ENCODE assay signal across 11 cellular contexts in genomic region chr2:64140665-64141064, GRCh38. TPM values are rescaled to one million over a fixed set of nuclear protein-coding genes. Genes with fewer than 3 reads are reported as not detected.
A peak's percentile ranks its signal among the peaks of the same experiment; 100 is the strongest.
DNase-seq lines count a peak whose midpoint lies in the region; ATAC-seq and TF ChIP-seq lines count a peak whose summit lies in the region.
"Had no signal": no experiment of that assay in that cellular context is flagged by ENCODE, and none has a peak within 500 bp of the region (broad histone marks: within the 10 kb centered on the region; RNA-seq: fewer than 3 reads in every experiment).

No MANE protein-coding gene starts in this region.

- no peaks in the 10 kb centered on the region for H3F3A ChIP-seq in GM23338 (replicated peaks; ENCODE audit: low read depth)

- H3K36me3 ChIP-seq in CD4-positive, CD25-positive, alpha-beta regulatory T cell (ENCODE audit: control insufficient read depth, insufficient read depth, low read length), result peaks cover 5% of the 10 kb centered on the region
- H3K36me3 ChIP-seq in GM23338 (ENCODE audit: insufficient read depth), result no peaks in the 10 kb centered on the region

- peaks cover 11% of the 10 kb centered on the region for H3K36me3 Mint-ChIP-seq in CD4-positive, CD25-positive, alpha-beta regulatory T cell
- H3K36me3 Mint-ChIP-seq in GM23338 (ENCODE audit: low read depth) (peaks cover 18% of the 10 kb centered on the region; the same call in 2 of the 3 replicates), nephron progenitor cell (ENCODE audit: low read depth) (peaks cover 22% of the 10 kb centered on the region)
- peaks cover 22% of the 10 kb centered on the region for H3K36me3 Mint-ChIP-seq in activated naive CD8-positive, alpha-beta T cell treated with anti-CD3 and anti-CD28 coated beads, Interleukin-2, amount 10 ng/mL, durations not matched to agents 7 days and 5 days

- no peaks in the 10 kb centered on the region for H3K27me3 Mint-ChIP-seq in CD4-positive, CD25-positive, alpha-beta regulatory T cell
- peaks cover 3% of the 10 kb centered on the region for H3K27me3 Mint-ChIP-seq in GM23338 (ENCODE audit: insufficient read depth, low read depth, poor library complexity)
- H3K27me3 Mint-ChIP-seq in activated naive CD8-positive, alpha-beta T cell treated with anti-CD3 and anti-CD28 coated beads, Interleukin-2, amount 10 ng/mL, durations not matched to agents 7 days and 5 days, result no peaks in the 10 kb centered on the region
- no peaks in the 10 kb centered on the region for H3K27me3 Mint-ChIP-seq in nephron progenitor cell (ENCODE audit: low read depth, poor library complexity)

- H3K79me2 ChIP-seq in GM23338 (replicated peaks; ENCODE audit: insufficient read depth), result peaks cover 80% of the 10 kb centered on the region

- peak overlapping the region; percentile 21 to 99 (median 50) for H3K27ac Mint-ChIP-seq in CD4-positive, CD25-positive, alpha-beta regulatory T cell
- H3K27ac Mint-ChIP-seq in GM23338, result peak overlapping the region; percentile 19; the same call in 1 of the 2 replicates
- peak overlapping the region; percentile 2 for H3K27ac Mint-ChIP-seq in activated naive CD8-positive, alpha-beta T cell treated with anti-CD3 and anti-CD28 coated beads, Interleukin-2, amount 10 ng/mL, durations not matched to agents 7 days and 5 days
- H3K27ac Mint-ChIP-seq in nephron progenitor cell, result no peak overlapping the region

- POLR2A ChIA-PET in activated naive CD8-positive, alpha-beta T cell treated with anti-CD3 and anti-CD28 coated beads, Interleukin-2, amount 10 ng/mL, durations not matched to agents 7 days and 5 days (lab: Charles Lee), result interaction anchor here (1.0 to 1.2 kb wide), 3 partner anchors 8 to 187 kb away, joined by 3 to 5 read pairs (median 4); no protein-coding TSS in a partner anchor

- no peaks in the 10 kb centered on the region for H3K27me3 ChIP-seq in CD4-positive, CD25-positive, alpha-beta regulatory T cell (ENCODE audit: control insufficient read depth, insufficient read depth, low read length)
- no peaks in the 10 kb centered on the region for H3K27me3 ChIP-seq in GM23338 (ENCODE audit: insufficient read depth)

- no peaks in the 10 kb centered on the region for H3K9me3 ChIP-seq in CD4-positive, CD25-positive, alpha-beta regulatory T cell (ENCODE audit: control insufficient read depth in 2 of 2, low read length in 2 of 2)

- peak overlapping the region; percentile 91 for H3K4me2 ChIP-seq in GM23338

- peak overlapping the region; percentile 69 to 98 (median 80) for H3K4me3 Mint-ChIP-seq in CD4-positive, CD25-positive, alpha-beta regulatory T cell
- H3K4me3 Mint-ChIP-seq in GM23338, result peak overlapping the region; percentile 46; the same call in 2 of the 3 replicates
- peak overlapping the region; percentile 1 for H3K4me3 Mint-ChIP-seq in activated naive CD8-positive, alpha-beta T cell treated with anti-CD3 and anti-CD28 coated beads, Interleukin-2, amount 10 ng/mL, durations not matched to agents 7 days and 5 days
- peak overlapping the region; percentile 3 for H3K4me3 Mint-ChIP-seq in nephron progenitor cell

- no peaks in the 10 kb centered on the region for H3K9me3 Mint-ChIP-seq in CD4-positive, CD25-positive, alpha-beta regulatory T cell
- H3K9me3 Mint-ChIP-seq in GM23338 (no peaks in the 10 kb centered on the region), nephron progenitor cell (no peaks in the 10 kb centered on the region)
- H3K9me3 Mint-ChIP-seq in activated naive CD8-positive, alpha-beta T cell treated with anti-CD3 and anti-CD28 coated beads, Interleukin-2, amount 10 ng/mL, durations not matched to agents 7 days and 5 days, result no peaks in the 10 kb centered on the region

- peaks cover 66% of the 10 kb centered on the region for H3K4me1 ChIP-seq in CD4-positive, CD25-positive, alpha-beta regulatory T cell (ENCODE audit: control insufficient read depth, insufficient read depth, low read length, poor library complexity, severe bottlenecking)
- H3K4me1 ChIP-seq in GM23338 (ENCODE audit: insufficient read depth), result peaks cover 47% of the 10 kb centered on the region

- ATAC-seq in CD4-positive, CD25-positive, alpha-beta regulatory T cell (ENCODE audit: low read depth in 2 of 2), result no peak
- ATAC-seq in GM23338, result no peak
- ATAC-seq in activated naive CD8-positive, alpha-beta T cell treated with anti-CD3 and anti-CD28 coated beads, Interleukin-2, amount 10 ng/mL, durations not matched to agents 7 days and 5 days (ENCODE audit: low read depth), result no peak
- ATAC-seq: K562 had no signal

- DNase-seq in CD4-positive, CD25-positive, alpha-beta regulatory T cell, result no peak
- DNase-seq in GM23338 (ENCODE audit: low spot score), result no peak
- no peak for DNase-seq in activated naive CD8-positive, alpha-beta T cell treated with anti-CD3 and anti-CD28 coated beads, Interleukin-2, amount 10 ng/mL, durations not matched to agents 7 days and 5 days
- no peak for DNase-seq in nephron progenitor cell
- no peak for DNase-seq in Kasumi-1 (lab: John Stamatoyannopoulos, UW)
- DNase-seq in EL, result no peak
- no peak for DNase-seq in stimulated activated CD4-positive, alpha-beta T cell treated with anti-CD3 and anti-CD28 coated beads, Interleukin-15, amount 100 ng/mL, for 24 hours
- no peak for DNase-seq in ecto neural progenitor cell (ENCODE audit: low spot score)
- DNase-seq: HCEC 1CT, NCI-H2029 treated with DMSO at 0.1 percent for 48 hours had no signal

- H3K9me2 ChIP-seq in GM23338 (ENCODE audit: insufficient read depth), result no peaks in the 10 kb centered on the region

- no peak overlapping the region for H2AFZ ChIP-seq in GM23338

- H4K20me1 ChIP-seq in GM23338 (replicated peaks; ENCODE audit: insufficient read depth), result peaks cover 6% of the 10 kb centered on the region; the same call in 1 of the 2 replicates

- no peak for TF ChIP-seq CTCF in GM23338 (conservative IDR thresholded peaks at IDR 0.05; ENCODE audit: low read depth in 2 of 2)
- TF ChIP-seq CTCF in nephron progenitor cell (IDR thresholded peaks at IDR 0.05), result no peak

- H3K4me3 ChIP-seq in CD4-positive, CD25-positive, alpha-beta regulatory T cell (ENCODE audit: low read depth, low read length), result peak overlapping the region; percentile 90
- H3K4me3 ChIP-seq in GM23338, result 0 out of 2 replicates have a peak overlapping the region, but pooled peaks have one; percentile 82
- H3K4me3 ChIP-seq: K562 had no signal

- peaks cover 36 to 63% (median 58%) of the 10 kb centered on the region in 4 donors for H3K4me1 Mint-ChIP-seq in CD4-positive, CD25-positive, alpha-beta regulatory T cell
- peaks cover 59% of the 10 kb centered on the region for H3K4me1 Mint-ChIP-seq in GM23338
- peaks cover 46% of the 10 kb centered on the region for H3K4me1 Mint-ChIP-seq in activated naive CD8-positive, alpha-beta T cell treated with anti-CD3 and anti-CD28 coated beads, Interleukin-2, amount 10 ng/mL, durations not matched to agents 7 days and 5 days
- H3K4me1 Mint-ChIP-seq in nephron progenitor cell, result peaks cover 48% of the 10 kb centered on the region

- H3K27ac ChIP-seq in CD4-positive, CD25-positive, alpha-beta regulatory T cell (ENCODE audit: insufficient read depth, low read length, poor library complexity, severe bottlenecking), result peak overlapping the region; percentile 35
- peak overlapping the region; percentile 23; the same call in 1 of the 2 replicates for H3K27ac ChIP-seq in GM23338 (ENCODE audit: low read depth)

TF ChIP-seq in GM23338, 12 proteins besides CTCF, POLR2A, EP300 and RAD21 (continues in another document):
- TF ChIP-seq REST (IDR thresholded peaks at IDR 0.05; ENCODE audit: unreplicated experiment), result no peak
- TF ChIP-seq CREB1 (CRISPR knock-in tag; IDR thresholded peaks at IDR 0.05; ENCODE audit: low read depth), result no peak
- TF ChIP-seq ETS1 (IDR thresholded peaks at IDR 0.05), result no peak
- no peak for TF ChIP-seq POLR2AphosphoS5 (IDR thresholded peaks at IDR 0.05; ENCODE audit: low read depth)
- TF ChIP-seq ZNF331 (CRISPR knock-in tag; IDR thresholded peaks at IDR 0.05; ENCODE audit: low read depth), result no peak
- TF ChIP-seq EZH2phosphoT487 (IDR thresholded peaks at IDR 0.05; ENCODE audit: unreplicated experiment), result no peak

RNA-seq across cellular contexts. Expression of gene PELI1, which starts 3.6 kb away (rescaled TPM):
- total RNA-seq in CD4-positive, CD25-positive, alpha-beta regulatory T cell, result 405 TPM
- polyA plus RNA-seq in CD4-positive, CD25-positive, alpha-beta regulatory T cell, result 10 to 100 TPM; 32.9 to 39.8 (median 33.8) TPM
- 56.6 and 61.8 TPM in 2 replicates for total RNA-seq in GM23338 (2014; rRNA removed; shearing (Covaris generic))
- polyA plus RNA-seq in GM23338 (2016; fragmentation: Nextera tagmentation; extraction: Ambion mirVana), result 25.9 and 32.4 TPM in 2 replicates
- 10 to 100 TPM; 22.6 to 25.7 TPM for total RNA-seq in activated naive CD8-positive, alpha-beta T cell treated with anti-CD3 and anti-CD28 coated beads, Interleukin-2, amount 10 ng/mL, durations not matched to agents 7 days and 5 days

Comparison
In these comparisons a context has a peak if more than half of its experiments do, and no peak if none do; other contexts are left out.
1. H3K4me3 Mint-ChIP-seq: peak in every context shown above with its lines; median percentile 80 in CD4-positive, CD25-positive, alpha-beta regulatory T cell; 46 in GM23338; 3 in nephron progenitor cell; 1 in activated naive CD8-positive, alpha-beta T cell treated with anti-CD3 and anti-CD28 coated beads, Interleukin-2, amount 10 ng/mL, durations not matched to agents 7 days and 5 days.